In the genomic region with DNA sequence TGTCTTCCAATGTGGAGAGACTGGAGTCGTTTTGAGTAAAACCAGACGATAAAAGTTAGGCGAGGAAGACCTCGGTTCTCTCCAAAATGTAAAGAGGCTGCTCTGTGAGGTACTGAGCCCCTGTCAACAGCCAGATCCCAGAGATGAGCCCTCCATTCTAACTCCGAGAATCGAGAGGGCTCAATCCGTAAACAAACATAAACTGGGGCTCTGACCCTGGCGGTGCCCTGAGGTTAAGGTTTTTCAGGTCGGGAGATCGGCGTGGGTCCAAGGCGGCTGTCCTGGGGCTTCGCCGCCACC, we compare ENCODE assay signal across 8 cellular contexts. TPM values are rescaled to one million over a fixed set of nuclear protein-coding genes. Genes with fewer than 3 reads are reported as not detected.
DNase-seq lines count a peak whose midpoint lies in the region; ATAC-seq and TF ChIP-seq lines count a peak whose summit lies in the region.

No MANE protein-coding gene starts in this region.

- POLR2A ChIA-PET in OCI-LY7 (lab: Charles Lee) = interaction anchor here (0.7 to 2.0 kb wide), 7 partner anchors 9 to 50 kb away, joined by 4 to 7 read pairs (median 4); no protein-coding TSS in a partner anchor

- intact Hi-C loops in OCI-LY7 (cut with micrococcal nuclease; ENCODE audit: unreplicated experiment) = loop anchor here (5.0 kb wide), 2 partner anchors 241 to 629 kb away; partner anchors contain the start of genes RFC4 and TRA2B

- no peak for TF ChIP-seq CTCF in OCI-LY7 (conservative IDR thresholded peaks at IDR 0.05; ENCODE audit: low read length)
- no peak for TF ChIP-seq CTCF in epithelial cell of proximal tubule (conservative IDR thresholded peaks at IDR 0.05; ENCODE audit: low read depth, low read length)
- TF ChIP-seq CTCF in progenitor cell of endocrine pancreas (IDR thresholded peaks at IDR 0.05; ENCODE audit: unreplicated experiment) = no peak

- DNase-seq in NCI-H1092 (lab: John Stamatoyannopoulos, UW) (peak; percentile 5), NCI-H1092 treated with DMSO at 0.1 percent for 48 hours (lab: John Stamatoyannopoulos, UW) (no peak), OCI-LY7 (ENCODE audit: low spot score) (no peak), epithelial cell of proximal tubule (ENCODE audit: low read depth) (no peak), progenitor cell of endocrine pancreas (ENCODE audit: low spot score, unreplicated experiment) (no peak), NCI-H2081 (lab: John Stamatoyannopoulos, UW) (no peak), H4 (ENCODE audit: low spot score) (no peak)

- peak overlapping the region; percentile 100 for H3K4me2 ChIP-seq in OCI-LY7 (ENCODE audit: low read length)

- H3K27ac Mint-ChIP-seq in progenitor cell of endocrine pancreas = peak overlapping the region; percentile 96

- CTCF ChIA-PET in OCI-LY7 (lab: Charles Lee; ENCODE audit: unreplicated experiment) = interaction anchor here (1.0 kb wide), 1 partner anchor 56 kb away, joined by 3 read pairs; no protein-coding TSS in a partner anchor

- H3K9me3 Mint-ChIP-seq in progenitor cell of endocrine pancreas (ENCODE audit: low read depth) = no peaks in the 10 kb centered on the region

- H3K27me3 Mint-ChIP-seq in progenitor cell of endocrine pancreas = no peaks in the 10 kb centered on the region

- no peaks in the 10 kb centered on the region for H3K9me3 ChIP-seq in OCI-LY7 (ENCODE audit: low read length)

- H3K4me1 ChIP-seq in OCI-LY7 (ENCODE audit: insufficient read depth, low read length, poor library complexity, severe bottlenecking) = peaks cover 23% of the 10 kb centered on the region

- peak overlapping the region; percentile 80 for H3K4me3 ChIP-seq in OCI-LY7 (ENCODE audit: low read depth, low read length, poor library complexity, severe bottlenecking)
- H3K4me3 ChIP-seq in epithelial cell of proximal tubule (ENCODE audit: low read depth, low read length) = peak overlapping the region; percentile 93

- H3K36me3 Mint-ChIP-seq in progenitor cell of endocrine pancreas (ENCODE audit: insufficient read depth) = peaks cover 2% of the 10 kb centered on the region

- H2AFZ ChIP-seq in OCI-LY7 (ENCODE audit: low read length) = peak overlapping the region; percentile 80

- no peaks in the 10 kb centered on the region for H3K9me2 ChIP-seq in OCI-LY7 (ENCODE audit: insufficient read depth, low read length)

- H3K36me3 ChIP-seq in OCI-LY7 (ENCODE audit: insufficient read depth, low read length) = peaks cover 27% of the 10 kb centered on the region

- BruUV-seq in OCI-LY7 (replicated peaks; lab: Mats Ljungman, UMichigan) = no TSS peak

- peak overlapping the region; percentile 79 for H3K27ac ChIP-seq in OCI-LY7 (ENCODE audit: low read depth, low read length, poor library complexity, severe bottlenecking)

- H4K20me1 ChIP-seq in OCI-LY7 (ENCODE audit: insufficient read depth, low read length) = no peaks in the 10 kb centered on the region

- H3K79me2 ChIP-seq in OCI-LY7 (ENCODE audit: insufficient read depth, low read depth, low read length) = peaks cover 54% of the 10 kb centered on the region

- H3K4me3 Mint-ChIP-seq in progenitor cell of endocrine pancreas (ENCODE audit: low read depth) = peak overlapping the region; percentile 92

- peaks cover 26% of the 10 kb centered on the region for H3K4me1 Mint-ChIP-seq in progenitor cell of endocrine pancreas (ENCODE audit: low read depth)

- ATAC-seq in HG03159 (IDR thresholded peaks at IDR 0.05; ENCODE audit: unreplicated experiment) = no peak

RNA-seq across cellular contexts. Expression of gene TBCCD1, which starts 0.4 kb away (rescaled TPM):
- 24.2 and 27.0 TPM in 2 replicates for total RNA-seq in OCI-LY7 (2014; rRNA removed; shearing (Covaris generic))
- 21.3 and 21.9 TPM in 2 replicates for total RNA-seq in OCI-LY7 (2022)
- total RNA-seq in epithelial cell of proximal tubule = 10.8 and 14.9 TPM in 2 replicates
- 13.5 and 14.2 TPM in 2 replicates for total RNA-seq in progenitor cell of endocrine pancreas
- 21.4 and 25.5 TPM in 2 replicates for total RNA-seq in H4 (2014; rRNA removed; shearing (Covaris generic))

RNA-seq across cellular contexts. Expression of gene DNAJB11, which starts 3.8 kb away (rescaled TPM):
- total RNA-seq in OCI-LY7 (2014; rRNA removed; shearing (Covaris generic)) = 73.0 and 78.7 TPM in 2 replicates
- total RNA-seq in OCI-LY7 (2022) (53.2 and 61.1 TPM in 2 replicates), epithelial cell of proximal tubule (76.7 and 96.3 TPM in 2 replicates), progenitor cell of endocrine pancreas (53.4 and 63.7 TPM in 2 replicates)
- total RNA-seq in H4 (2014; rRNA removed; shearing (Covaris generic)) = 155 and 159 TPM in 2 replicates

RNA-seq across cellular contexts. Expression of gene CRYGS, which starts 22.5 kb away (rescaled TPM):
- 6.5 and 7.0 TPM in 2 replicates for total RNA-seq in OCI-LY7 (2014; rRNA removed; shearing (Covaris generic))
- total RNA-seq in OCI-LY7 (2022) = 3.5 and 6.5 TPM in 2 replicates
- total RNA-seq in epithelial cell of proximal tubule = 0.43 TPM in 1 of 2 replicates, not detected in the other
- total RNA-seq in progenitor cell of endocrine pancreas = 3.9 and 4.9 TPM in 2 replicates
- total RNA-seq in H4 (2014; rRNA removed; shearing (Covaris generic)) = 0.10 TPM in 1 of 2 replicates, not detected in the other

RNA-seq across cellular contexts. Expression of gene AHSG, which starts 46.1 kb away (rescaled TPM):
- total RNA-seq in OCI-LY7 (2014; rRNA removed; shearing (Covaris generic)) = not detected in 2 replicates
- total RNA-seq in OCI-LY7 (2022) = not detected in 2 replicates
- total RNA-seq in epithelial cell of proximal tubule = not detected in 2 replicates
- 0.19 and 0.27 TPM in 2 replicates for total RNA-seq in progenitor cell of endocrine pancreas
- total RNA-seq in H4 (2014; rRNA removed; shearing (Covaris generic)) = not detected in 2 replicates
